8 cellular contexts compared by ENCODE assay signal in the genomic region with DNA sequence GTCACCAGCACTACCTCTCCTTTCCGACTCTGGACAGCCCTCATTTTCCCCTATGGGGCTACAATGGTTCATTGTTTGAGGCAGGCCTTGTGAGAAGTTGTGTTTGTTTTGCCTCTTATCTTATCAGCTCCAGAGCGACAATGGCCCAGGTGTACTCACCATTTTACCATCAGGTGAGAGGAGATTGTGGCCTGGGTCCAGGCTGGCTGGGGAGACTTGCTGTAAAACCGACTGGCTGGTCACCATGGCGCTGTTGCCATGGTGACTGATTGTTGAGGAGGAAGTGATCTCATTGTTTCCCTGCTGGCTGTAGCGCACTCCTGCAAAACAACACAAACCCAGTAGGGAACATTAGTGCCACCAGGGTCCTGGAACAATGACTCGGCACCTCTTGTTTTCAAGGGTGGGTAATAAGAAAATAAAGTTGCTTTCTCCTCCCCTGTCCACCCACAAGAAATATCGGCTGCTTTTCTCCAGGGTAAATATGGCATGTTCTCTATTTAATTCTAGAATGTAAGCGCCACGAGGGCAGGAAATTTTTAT. TPM values are rescaled to one million over a fixed set of nuclear protein-coding genes. Genes with fewer than 3 reads are reported as not detected.
DNase-seq lines count a peak whose midpoint lies in the region; ATAC-seq and TF ChIP-seq lines count a peak whose summit lies in the region.

No MANE protein-coding gene starts in this region.

- WGBS in suprapubic skin: 75% methylated on average over 9 of the region's 9 CpGs

- no peak overlapping the region for H3K4me2 ChIP-seq in neural cell (ENCODE audit: low read length)

- peak; percentile 46 for DNase-seq in HCEC 1CT
- peak; percentile 83 for DNase-seq in NCI-H2196 (lab: John Stamatoyannopoulos, UW; ENCODE audit: unreplicated experiment)
- no peak for DNase-seq in inferior parietal cortex (ENCODE audit: extremely low spot score)
- no peak for DNase-seq in suprapubic skin (ENCODE audit: low spot score in 2 of 2)

- H3F3A ChIP-seq in neural cell (ENCODE audit: insufficient read depth, low read length, poor library complexity, severe bottlenecking): no peaks in the 10 kb centered on the region

- H3K36me3 ChIP-seq in duodenal mucosa (ENCODE audit: control insufficient read depth in 1 of 2, insufficient read depth in 2 of 2, low read length in 2 of 2) (no peaks in the 10 kb centered on the region), neural cell (ENCODE audit: insufficient read depth, low read length) (no peaks in the 10 kb centered on the region), suprapubic skin (no peaks in the 10 kb centered on the region)

- no peaks in the 10 kb centered on the region for H3K27me3 ChIP-seq in duodenal mucosa (ENCODE audit: control insufficient read depth in 1 of 2, insufficient read depth in 2 of 2, low read length in 2 of 2)
- no peaks in the 10 kb centered on the region for H3K27me3 ChIP-seq in neural cell (ENCODE audit: insufficient read depth, low read depth, low read length)
- H3K27me3 ChIP-seq in suprapubic skin: peaks cover 65% of the 10 kb centered on the region

- TF ChIP-seq EP300 in neural cell (conservative IDR thresholded peaks at IDR 0.05; ENCODE audit: poor library complexity, severe bottlenecking): peak; percentile 32
- no peak for TF ChIP-seq EP300 in suprapubic skin (IDR thresholded peaks at IDR 0.05)

- no peak for ATAC-seq in HG02938 (IDR thresholded peaks at IDR 0.05; ENCODE audit: unreplicated experiment)
- no peak for ATAC-seq in esophagus mucosa

- H3K9me3 ChIP-seq in duodenal mucosa (ENCODE audit: control insufficient read depth in 1 of 2, low read length in 2 of 2) (no peaks in the 10 kb centered on the region), neural cell (ENCODE audit: low read length) (no peaks in the 10 kb centered on the region), suprapubic skin (no peaks in the 10 kb centered on the region)

- no peaks in the 10 kb centered on the region for H3K9me2 ChIP-seq in neural cell (ENCODE audit: insufficient read depth, low read length)

- H3K4me3 ChIP-seq in duodenal mucosa (ENCODE audit: low read depth in 1 of 2, low read length in 2 of 2): peak overlapping the region in 1 of 2 donors; percentile 16
- H3K4me3 ChIP-seq in neural cell (ENCODE audit: low read length): peak overlapping the region; percentile 6
- no peak overlapping the region for H3K4me3 ChIP-seq in suprapubic skin

- H2AFZ ChIP-seq in neural cell (ENCODE audit: low read depth, low read length): no peak overlapping the region

- TF ChIP-seq POLR2A in suprapubic skin (IDR thresholded peaks at IDR 0.05): no peak

- H3K4me1 ChIP-seq in duodenal mucosa (ENCODE audit: control insufficient read depth in 1 of 2, insufficient read depth in 2 of 2, low read length in 2 of 2) (peaks cover 45 to 56% of the 10 kb centered on the region in 2 donors), suprapubic skin (no peaks in the 10 kb centered on the region)

- H3K9ac ChIP-seq in duodenal mucosa (ENCODE audit: low read depth in 1 of 2, low read length in 2 of 2) (no peak overlapping the region), neural cell (ENCODE audit: low read length) (peak overlapping the region; percentile 4)

- H3K79me2 ChIP-seq in neural cell (replicated peaks; ENCODE audit: insufficient read depth, low read length): no peaks in the 10 kb centered on the region

- no peak for TF ChIP-seq RAD21 in neural cell (conservative IDR thresholded peaks at IDR 0.05)

- no peaks in the 10 kb centered on the region for H4K20me1 ChIP-seq in neural cell (ENCODE audit: insufficient read depth)

- TF ChIP-seq CTCF in neural cell (IDR thresholded peaks at IDR 0.05; ENCODE audit: poor library complexity, severe bottlenecking): no peak
- TF ChIP-seq CTCF in suprapubic skin (IDR thresholded peaks at IDR 0.05): no peak

- H3K27ac ChIP-seq in duodenal mucosa (ENCODE audit: low read depth, low read length): peak overlapping the region; percentile 67
- peak overlapping the region; percentile 49 for H3K27ac ChIP-seq in neural cell (ENCODE audit: low read length)
- no peak overlapping the region for H3K27ac ChIP-seq in suprapubic skin

TF ChIP-seq in neural cell, 6 proteins besides CTCF, POLR2A, EP300 and RAD21:
- TF ChIP-seq EZH2 (IDR thresholded peaks at IDR 0.05; ENCODE audit: borderline replicate concordance, insufficient read depth, low read length, poor library complexity, severe bottlenecking) (no peak), POLR2AphosphoS5 (IDR thresholded peaks at IDR 0.05) (peak; percentile 75), MXI1 (conservative IDR thresholded peaks at IDR 0.05; ENCODE audit: poor library complexity, severe bottlenecking) (no peak), TAF1 (IDR thresholded peaks at IDR 0.05; ENCODE audit: low read depth) (no peak)

RNA-seq across cellular contexts. Expression of a gene that starts 34.4 kb away (rescaled TPM):
- polyA plus RNA-seq in neural cell: not detected in 2 replicates
- polyA minus RNA-seq in neural cell: not detected in 2 replicates
- total RNA-seq in suprapubic skin (not detected), esophagus mucosa (not detected)

Comparison
In these comparisons a context has a peak if more than half of its experiments do, and no peak if none do; other contexts are left out.
1. DNase-seq: peak in HCEC 1CT (single experiment) and NCI-H2196 (single experiment); none in inferior parietal cortex (single experiment) and suprapubic skin (0 of 2).